In the genomic region with DNA sequence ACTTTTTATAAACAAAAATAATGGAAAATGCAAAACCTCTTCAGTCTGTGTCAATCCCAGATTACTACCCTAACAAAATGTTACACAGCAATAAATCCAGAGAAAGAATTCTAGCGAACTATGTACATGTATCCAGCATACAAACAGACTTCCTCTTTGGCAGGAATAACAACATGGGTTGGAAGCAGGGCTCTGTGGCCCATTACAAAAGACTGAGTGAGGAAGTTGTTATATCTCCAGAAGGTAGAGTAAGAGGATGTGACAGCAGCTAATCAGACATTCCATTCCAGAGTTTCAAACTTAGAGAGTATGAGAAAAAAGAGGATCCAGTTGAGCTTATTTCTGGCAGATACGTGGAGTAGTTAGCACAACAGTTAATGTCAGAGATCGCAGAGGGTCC, we compare ENCODE assay signal across 20 cellular contexts.
"Had no signal": no experiment of that assay in that cellular context is flagged by ENCODE, and none has a peak within 500 bp of the region (broad histone marks: within the 10 kb centered on the region; RNA-seq: fewer than 3 reads in every experiment).

No MANE protein-coding gene starts in this region.

- ATAC-seq: gastroesophageal sphincter; left cardiac atrium; lower lobe of right lung; right lobe of liver; stimulated activated effector memory CD8-positive, alpha-beta T cell treated with anti-CD3 and anti-CD28 coated beads, Interleukin-12 subunit alpha, Interleukin-12 subunit beta, amount 100 ng/mL, for 72 hours; stimulated activated naive CD8-positive, alpha-beta T cell treated with anti-CD3 and anti-CD28 coated beads, Interleukin-15, Interleukin-2, amounts not matched to agents 100 U/mL and 50 U/mL, for 24 hours had no signal

- H3K9me3 Mint-ChIP-seq: nephron, type B pancreatic cell had no signal

- DNase-seq: cortex of kidney; effector memory CD4-positive, alpha-beta T cell; esophagus squamous epithelium; foreskin fibroblast; kidney; left cardiac atrium; left ventricle myocardium inferior; lower lobe of right lung; midbrain; retina; right lobe of liver; stimulated activated CD4-positive, alpha-beta T cell treated with anti-CD3 and anti-CD28 coated beads, Interleukin-4, amount 100 ng/mL, for 1 hour; stimulated activated CD8-positive, alpha-beta memory T cell treated with anti-CD3 and anti-CD28 coated beads, Interleukin-4, amount 100 ng/mL, for 48 hours; stimulated activated naive CD8-positive, alpha-beta T cell treated with anti-CD3 and anti-CD28 coated beads, Interleukin-15, Interleukin-2, amounts not matched to agents 100 U/mL and 50 U/mL, for 24 hours; thyroid gland had no signal

- H3K27me3 Mint-ChIP-seq: memory B cell, type B pancreatic cell had no signal

- H3K4me3 Mint-ChIP-seq: memory B cell; nephron; stimulated activated effector memory CD8-positive, alpha-beta T cell treated with anti-CD3 and anti-CD28 coated beads, Interleukin-12 subunit alpha, Interleukin-12 subunit beta, amount 100 ng/mL, for 72 hours; type B pancreatic cell had no signal

- H3K36me3 Mint-ChIP-seq: memory B cell; stimulated activated effector memory CD8-positive, alpha-beta T cell treated with anti-CD3 and anti-CD28 coated beads, Interleukin-12 subunit alpha, Interleukin-12 subunit beta, amount 100 ng/mL, for 72 hours; type B pancreatic cell had no signal

- H3K27ac Mint-ChIP-seq: memory B cell; nephron; stimulated activated effector memory CD8-positive, alpha-beta T cell treated with anti-CD3 and anti-CD28 coated beads, Interleukin-12 subunit alpha, Interleukin-12 subunit beta, amount 100 ng/mL, for 72 hours; type B pancreatic cell had no signal

- H3K4me1 Mint-ChIP-seq: memory B cell; stimulated activated effector memory CD8-positive, alpha-beta T cell treated with anti-CD3 and anti-CD28 coated beads, Interleukin-12 subunit alpha, Interleukin-12 subunit beta, amount 100 ng/mL, for 72 hours had no signal
